Comparison of ENCODE assay signal across 13 cellular contexts in genomic region chr11:9862981-9863380, GRCh38.
DNase-seq lines count a peak whose midpoint lies in the region; ATAC-seq and TF ChIP-seq lines count a peak whose summit lies in the region.
"Had no signal": no experiment of that assay in that cellular context is flagged by ENCODE, and none has a peak within 500 bp of the region (broad histone marks: within the 10 kb centered on the region; RNA-seq: fewer than 3 reads in every experiment).

No MANE protein-coding gene starts in this region.

- no peaks in the 10 kb centered on the region for H3K36me3 ChIP-seq in A673 (ENCODE audit: insufficient read depth, low read length, poor library complexity, severe bottlenecking)
- no peaks in the 10 kb centered on the region for H3K36me3 ChIP-seq in heart left ventricle
- H3K36me3 ChIP-seq in hepatocyte (replicated peaks; ENCODE audit: insufficient read depth, low read depth): no peaks in the 10 kb centered on the region
- H3K36me3 ChIP-seq: gastroesophageal sphincter had no signal

- no peaks in the 10 kb centered on the region for H3K9me2 ChIP-seq in hepatocyte (replicated peaks; ENCODE audit: insufficient read depth)

- intact Hi-C loops in A673 (cut with micrococcal nuclease; ENCODE audit: unreplicated experiment): loop anchor here (2.0 to 5.0 kb wide), 4 partner anchors 106 to 874 kb away; no protein-coding TSS in a partner anchor
- intact Hi-C loops in heart left ventricle (cut with DNase I): loop anchor here (1.0 to 10.0 kb wide), 7 partner anchors 106 to 459 kb away; partner anchors contain the start of gene ADM (in 3 of the 10)

- H3K4me1 Mint-ChIP-seq in WTC11: peaks cover 42% of the 10 kb centered on the region

- H3K27ac ChIP-seq in A673 (ENCODE audit: low read depth, low read length, poor library complexity, severe bottlenecking) (peak overlapping the region; percentile 56), heart left ventricle (no peak overlapping the region), hepatocyte (no peak overlapping the region)
- H3K27ac ChIP-seq: body of pancreas, gastroesophageal sphincter, VCaP had no signal

- H3K9me3 Mint-ChIP-seq in WTC11: peaks cover 7% of the 10 kb centered on the region

- CTCF ChIA-PET in A673 (lab: Charles Lee) (interaction anchor here (0.6 to 1.8 kb wide), 3 partner anchors 110 to 445 kb away, joined by 3 to 8 read pairs (median 3); no protein-coding TSS in a partner anchor), WTC11 (lab: Charles Lee) (interaction anchor here (0.7 to 1.8 kb wide), 14 partner anchors 11 to 461 kb away, joined by 3 to 12 read pairs (median 4); partner anchors contain the start of gene ADM)

- ATAC-seq in WTC11 (peak; percentile 73), HG03039 (IDR thresholded peaks at IDR 0.05; ENCODE audit: unreplicated experiment) (no peak), heart left ventricle (no peak)
- ATAC-seq: body of pancreas, gastroesophageal sphincter had no signal

- H3K4me1 ChIP-seq in A673 (ENCODE audit: insufficient read depth, low read length, poor library complexity, severe bottlenecking) (peaks cover 46% of the 10 kb centered on the region), heart left ventricle (peaks cover 0 to 16% (median 5%) of the 10 kb centered on the region in 12 donors), hepatocyte (ENCODE audit: insufficient read depth) (peaks cover 13% of the 10 kb centered on the region)

- no peaks in the 10 kb centered on the region for H4K20me1 ChIP-seq in hepatocyte (ENCODE audit: insufficient read depth, poor library complexity, severe bottlenecking)

- H3K27me3 ChIP-seq in A673 (replicated peaks; ENCODE audit: insufficient read depth, low read depth, low read length, poor library complexity) (no peaks in the 10 kb centered on the region), heart left ventricle (no peaks in the 10 kb centered on the region), hepatocyte (no peaks in the 10 kb centered on the region)
- H3K27me3 ChIP-seq: body of pancreas, gastroesophageal sphincter had no signal

- no peak for TF ChIP-seq POLR2A in heart left ventricle (IDR thresholded peaks at IDR 0.05)

- H2AFZ ChIP-seq in hepatocyte: no peak overlapping the region

- peak overlapping the region; percentile 85 for H3K27ac Mint-ChIP-seq in WTC11

- H3K4me2 ChIP-seq in hepatocyte: no peak overlapping the region

- no peak overlapping the region for H3K4me3 Mint-ChIP-seq in WTC11

- DNase-seq in A673 (ENCODE audit: low spot score): peak; percentile 98
- peak; percentile 45 for DNase-seq in HT1080 (ENCODE audit: low read depth)
- DNase-seq in WTC11 (ENCODE audit: low spot score): no peak
- DNase-seq in iPS DF 4.7 (ENCODE audit: extremely low read depth, low spot score): peak; percentile 16
- no peak for DNase-seq in cerebellum (ENCODE audit: low spot score)
- no peak for DNase-seq in heart left ventricle
- no peak for DNase-seq in hepatocyte (ENCODE audit: low spot score)
- DNase-seq: activated gamma-delta T cell treated with Interleukin-2 at 50 U/mL for 16 hours, body of pancreas, DMS 273 treated with DMSO at 0.1 percent for 48 hours had no signal

- POLR2A ChIA-PET in A673 (lab: Charles Lee; ENCODE audit: low non-redundant PET): no interaction called here
- POLR2A ChIA-PET in WTC11 (lab: Charles Lee): interaction anchor here (0.5 to 0.7 kb wide), 2 partner anchors 108 to 1209 kb away, joined by 3 read pairs; no protein-coding TSS in a partner anchor

- WGBS in heart left ventricle, 4 donors: 68 to 85% (median 77%) methylated on average over 2 of the region's 2 CpGs
- WGBS in hepatocyte (ENCODE audit: low lambda C conversion rate, missing lambda C conversion rate): 45% methylated on average over 2 of the region's 2 CpGs

- H3K36me3 Mint-ChIP-seq in WTC11: peaks cover 3% of the 10 kb centered on the region

- TF ChIP-seq CTCF in A673 (conservative IDR thresholded peaks at IDR 0.05; ENCODE audit: low read depth, low read length) (no peak), WTC11 (IDR thresholded peaks at IDR 0.05) (no peak), heart left ventricle (IDR thresholded peaks at IDR 0.05) (no peak), hepatocyte (IDR thresholded peaks at IDR 0.05; ENCODE audit: poor library complexity) (no peak)

- H3K4me3 ChIP-seq in A673 (ENCODE audit: low read depth, low read length, poor library complexity, severe bottlenecking): no peak overlapping the region
- no peak overlapping the region for H3K4me3 ChIP-seq in heart left ventricle
- no peak overlapping the region for H3K4me3 ChIP-seq in hepatocyte
- H3K4me3 ChIP-seq: body of pancreas, gastroesophageal sphincter had no signal

- H3K9me3 ChIP-seq in A673 (ENCODE audit: low read depth, low read length, poor library complexity, severe bottlenecking) (no peaks in the 10 kb centered on the region), heart left ventricle (no peaks in the 10 kb centered on the region), hepatocyte (ENCODE audit: low read depth) (no peaks in the 10 kb centered on the region)
- H3K9me3 ChIP-seq: body of pancreas, gastroesophageal sphincter had no signal

- peaks cover 8% of the 10 kb centered on the region for H3K79me2 ChIP-seq in hepatocyte

- BruUV-seq in A673 (replicated peaks; lab: Mats Ljungman, UMichigan): no TSS peak

- no peaks in the 10 kb centered on the region for H3K27me3 Mint-ChIP-seq in WTC11 (ENCODE audit: low read depth)

TF ChIP-seq in WTC11, 78 proteins besides CTCF, POLR2A, EP300 and RAD21:
- TF ChIP-seq EMX1 (CRISPR knock-in tag; IDR thresholded peaks at IDR 0.05) (no peak), TCF7 (CRISPR knock-in tag; IDR thresholded peaks at IDR 0.05; ENCODE audit: low read depth) (no peak), IRF2 (CRISPR knock-in tag; IDR thresholded peaks at IDR 0.05; ENCODE audit: borderline replicate concordance, low read depth) (no peak), ZBTB43 (CRISPR knock-in tag; IDR thresholded peaks at IDR 0.05) (no peak), TEAD1 (CRISPR knock-in tag; IDR thresholded peaks at IDR 0.05) (peak; percentile 54; the same call in 1 of the 2 replicates), SMAD4 (CRISPR knock-in tag; IDR thresholded peaks at IDR 0.05) (no peak), FOXP1 (CRISPR knock-in tag; IDR thresholded peaks at IDR 0.05; ENCODE audit: borderline replicate concordance) (no peak), E2F1 (CRISPR knock-in tag; IDR thresholded peaks at IDR 0.05) (no peak)
- TF ChIP-seq, protein P1, sequence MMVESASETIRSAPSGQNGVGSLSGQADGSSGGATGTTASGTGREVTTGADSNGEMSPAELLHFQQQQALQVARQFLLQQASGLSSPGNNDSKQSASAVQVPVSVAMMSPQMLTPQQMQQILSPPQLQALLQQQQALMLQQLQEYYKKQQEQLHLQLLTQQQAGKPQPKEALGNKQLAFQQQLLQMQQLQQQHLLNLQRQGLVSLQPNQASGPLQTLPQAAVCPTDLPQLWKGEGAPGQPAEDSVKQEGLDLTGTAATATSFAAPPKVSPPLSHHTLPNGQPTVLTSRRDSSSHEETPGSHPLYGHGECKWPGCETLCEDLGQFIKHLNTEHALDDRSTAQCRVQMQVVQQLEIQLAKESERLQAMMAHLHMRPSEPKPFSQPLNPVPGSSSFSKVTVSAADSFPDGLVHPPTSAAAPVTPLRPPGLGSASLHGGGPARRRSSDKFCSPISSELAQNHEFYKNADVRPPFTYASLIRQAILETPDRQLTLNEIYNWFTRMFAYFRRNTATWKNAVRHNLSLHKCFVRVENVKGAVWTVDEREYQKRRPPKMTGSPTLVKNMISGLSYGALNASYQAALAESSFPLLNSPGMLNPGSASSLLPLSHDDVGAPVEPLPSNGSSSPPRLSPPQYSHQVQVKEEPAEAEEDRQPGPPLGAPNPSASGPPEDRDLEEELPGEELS (CRISPR knock-in tag; IDR thresholded peaks at IDR 0.05): peak; percentile 76; the same call in 1 of the 2 replicates
- TF ChIP-seq, protein P2, sequence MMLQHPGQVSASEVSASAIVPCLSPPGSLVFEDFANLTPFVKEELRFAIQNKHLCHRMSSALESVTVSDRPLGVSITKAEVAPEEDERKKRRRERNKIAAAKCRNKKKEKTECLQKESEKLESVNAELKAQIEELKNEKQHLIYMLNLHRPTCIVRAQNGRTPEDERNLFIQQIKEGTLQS (CRISPR knock-in tag; conservative IDR thresholded peaks at IDR 0.05): no peak
- TF ChIP-seq, protein P3, sequence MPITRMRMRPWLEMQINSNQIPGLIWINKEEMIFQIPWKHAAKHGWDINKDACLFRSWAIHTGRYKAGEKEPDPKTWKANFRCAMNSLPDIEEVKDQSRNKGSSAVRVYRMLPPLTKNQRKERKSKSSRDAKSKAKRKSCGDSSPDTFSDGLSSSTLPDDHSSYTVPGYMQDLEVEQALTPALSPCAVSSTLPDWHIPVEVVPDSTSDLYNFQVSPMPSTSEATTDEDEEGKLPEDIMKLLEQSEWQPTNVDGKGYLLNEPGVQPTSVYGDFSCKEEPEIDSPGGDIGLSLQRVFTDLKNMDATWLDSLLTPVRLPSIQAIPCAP (CRISPR knock-in tag; IDR thresholded peaks at IDR 0.05): no peak

Comparison
In these comparisons a context has a peak if more than half of its experiments do, and no peak if none do; other contexts are left out.
1. DNase-seq: peak in A673 (single experiment), HT1080 (single experiment) and iPS DF 4.7 (single experiment); none in WTC11 (single experiment), cerebellum (single experiment), heart left ventricle (0 of 5) and hepatocyte (single experiment).